1 cellular context compared by ENCODE assay signal in genomic region chr5:171801-172331, GRCh38.
TF ChIP-seq lines count a peak whose summit lies in the region.

No MANE protein-coding gene starts in this region.

TF ChIP-seq in WTC11, 78 proteins besides CTCF, POLR2A, EP300 and RAD21 (continued from another document):
- TF ChIP-seq FOXP4 (CRISPR knock-in tag; IDR thresholded peaks at IDR 0.05) (no peak), ZNF423 (CRISPR knock-in tag; IDR thresholded peaks at IDR 0.05) (no peak)
